1 cellular context compared by ENCODE assay signal in the genomic region with DNA sequence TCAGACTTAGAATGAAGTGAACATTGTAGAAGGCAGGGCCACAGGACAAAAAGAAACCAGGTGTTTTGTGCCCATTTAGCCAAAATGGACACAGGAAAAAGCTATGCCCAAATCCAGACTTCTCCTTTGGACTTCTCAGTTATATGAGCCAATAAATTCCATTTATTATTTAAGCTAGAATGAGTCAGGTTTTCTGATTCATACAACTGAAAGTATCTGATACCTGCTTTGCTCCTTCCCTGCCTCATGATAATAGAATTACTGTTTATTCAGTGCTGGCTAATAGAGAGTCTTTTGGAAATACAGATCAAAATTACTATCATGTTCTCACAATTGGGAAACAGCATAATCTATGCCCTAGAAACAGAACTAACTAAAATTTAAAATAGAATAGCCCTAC.
TF ChIP-seq lines count a peak whose summit lies in the region.

No MANE protein-coding gene starts in this region.

TF ChIP-seq in GM23338, 12 proteins besides CTCF, POLR2A, EP300 and RAD21 (continued from another document):
- TF ChIP-seq, protein P1, sequence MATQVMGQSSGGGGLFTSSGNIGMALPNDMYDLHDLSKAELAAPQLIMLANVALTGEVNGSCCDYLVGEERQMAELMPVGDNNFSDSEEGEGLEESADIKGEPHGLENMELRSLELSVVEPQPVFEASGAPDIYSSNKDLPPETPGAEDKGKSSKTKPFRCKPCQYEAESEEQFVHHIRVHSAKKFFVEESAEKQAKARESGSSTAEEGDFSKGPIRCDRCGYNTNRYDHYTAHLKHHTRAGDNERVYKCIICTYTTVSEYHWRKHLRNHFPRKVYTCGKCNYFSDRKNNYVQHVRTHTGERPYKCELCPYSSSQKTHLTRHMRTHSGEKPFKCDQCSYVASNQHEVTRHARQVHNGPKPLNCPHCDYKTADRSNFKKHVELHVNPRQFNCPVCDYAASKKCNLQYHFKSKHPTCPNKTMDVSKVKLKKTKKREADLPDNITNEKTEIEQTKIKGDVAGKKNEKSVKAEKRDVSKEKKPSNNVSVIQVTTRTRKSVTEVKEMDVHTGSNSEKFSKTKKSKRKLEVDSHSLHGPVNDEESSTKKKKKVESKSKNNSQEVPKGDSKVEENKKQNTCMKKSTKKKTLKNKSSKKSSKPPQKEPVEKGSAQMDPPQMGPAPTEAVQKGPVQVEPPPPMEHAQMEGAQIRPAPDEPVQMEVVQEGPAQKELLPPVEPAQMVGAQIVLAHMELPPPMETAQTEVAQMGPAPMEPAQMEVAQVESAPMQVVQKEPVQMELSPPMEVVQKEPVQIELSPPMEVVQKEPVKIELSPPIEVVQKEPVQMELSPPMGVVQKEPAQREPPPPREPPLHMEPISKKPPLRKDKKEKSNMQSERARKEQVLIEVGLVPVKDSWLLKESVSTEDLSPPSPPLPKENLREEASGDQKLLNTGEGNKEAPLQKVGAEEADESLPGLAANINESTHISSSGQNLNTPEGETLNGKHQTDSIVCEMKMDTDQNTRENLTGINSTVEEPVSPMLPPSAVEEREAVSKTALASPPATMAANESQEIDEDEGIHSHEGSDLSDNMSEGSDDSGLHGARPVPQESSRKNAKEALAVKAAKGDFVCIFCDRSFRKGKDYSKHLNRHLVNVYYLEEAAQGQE (IDR thresholded peaks at IDR 0.05; ENCODE audit: unreplicated experiment): no peak
